ENCODE assay signal across 27 cellular contexts in genomic region chr19:6930190-6930589, GRCh38. TPM values are rescaled to one million over a fixed set of nuclear protein-coding genes. Genes with fewer than 3 reads are reported as not detected.
DNase-seq lines count a peak whose midpoint lies in the region; ATAC-seq, FAIRE-seq and TF ChIP-seq lines count a peak whose summit lies in the region.
"Had no signal": no experiment of that assay in that cellular context is flagged by ENCODE, and none has a peak within 500 bp of the region (broad histone marks: within the 10 kb centered on the region; RNA-seq: fewer than 3 reads in every experiment).

No MANE protein-coding gene starts in this region.

- intact Hi-C loops in K562 (cut with micrococcal nuclease): no loop called here
- intact Hi-C loops in right lobe of liver (cut with DNase I): no loop called here

- H3K79me2 ChIP-seq in K562 (ENCODE audit: control insufficient read depth, insufficient read depth, low read length): no peaks in the 10 kb centered on the region

- H3K9me1 ChIP-seq in K562 (ENCODE audit: control insufficient read depth, insufficient read depth, low read length): no peaks in the 10 kb centered on the region

- no TSS peak for BruUV-seq in K562 (replicated peaks; lab: Mats Ljungman, UMichigan)

- no peak overlapping the region for H3K4me3 ChIP-seq in HEK293 (ENCODE audit: low read depth, low read length)
- no peak overlapping the region for H3K4me3 ChIP-seq in K562
- no peak overlapping the region for H3K4me3 ChIP-seq in right lobe of liver
- H3K4me3 ChIP-seq: BLaER1 treated with 17β-estradiol and CSF1 and Interleukin-3, amounts not matched to agents 10 nM and 100 nM had no signal

- DNase-seq in K562 (ENCODE audit: extremely low read depth in 1 of 4, low spot score in 3 of 4): no peak
- DNase-seq in iris pigment epithelial cell (ENCODE audit: low read depth): peak; percentile 1
- DNase-seq in NK-92 (lab: John Stamatoyannopoulos, UW; ENCODE audit: unreplicated experiment): no peak
- no peak for DNase-seq in right lobe of liver
- DNase-seq in HuH-7.5 (ENCODE audit: low spot score): no peak
- no peak for DNase-seq in OCI-M2 (lab: John Stamatoyannopoulos, UW; ENCODE audit: unreplicated experiment)
- DNase-seq: 8988T; ACHN; AML-193; Caco-2; Calu3; CD4-positive, alpha-beta T cell; CD8-positive, alpha-beta T cell; DMS79 treated with DMSO at 0.1 percent for 48 hours; GF-D8 had no signal

- TF ChIP-seq CTCF in HEK293 (tag by site-specific recombination; IDR thresholded peaks at IDR 0.05): no peak
- TF ChIP-seq CTCF in K562 (IDR thresholded peaks at IDR 0.05 in 2 of 3, conservative IDR thresholded peaks at IDR 0.05 in 1 of 3; ENCODE audit: insufficient read depth in 2 of 3, low read depth in 1 of 3, low read length in 3 of 3): no peak
- TF ChIP-seq CTCF in right lobe of liver (IDR thresholded peaks at IDR 0.05): no peak

- H3K9me3 ChIP-seq in HEK293 (ENCODE audit: control insufficient read depth, insufficient read depth, low read depth, low read length): no peaks in the 10 kb centered on the region
- no peaks in the 10 kb centered on the region; the same call in 1 of the 2 replicates for H3K9me3 ChIP-seq in K562 (replicated peaks; ENCODE audit: control insufficient read depth, insufficient read depth, low read depth, low read length)
- no peaks in the 10 kb centered on the region for H3K9me3 ChIP-seq in right lobe of liver

- H3K27ac ChIP-seq in HEK293 (ENCODE audit: extremely low read depth, low read depth, low read length) (no peak overlapping the region), K562 (ENCODE audit: extremely low read depth, low read depth, low read length) (no peak overlapping the region), right lobe of liver (no peak overlapping the region)
- H3K27ac ChIP-seq: BLaER1 treated with 17β-estradiol and CSF1 and Interleukin-3, amounts not matched to agents 10 nM and 100 nM; C4-2B had no signal

- 2% methylated on average over 3 of the region's 3 CpGs for WGBS in K562 (ENCODE audit: insufficient coverage, low coverage, missing lambda C conversion rate)
- 37% methylated on average over 3 of the region's 3 CpGs for WGBS in right lobe of liver (ENCODE audit: insufficient coverage, low coverage, low lambda C conversion rate, missing lambda C conversion rate)

- no peak for FAIRE-seq in K562 (lab: Jason Lieb, UNC)
- FAIRE-seq: A204.1, D721Med, G401.6, GM12891, GM19239 had no signal

- POLR2A ChIA-PET in HEK293 (lab: Yijun Ruan, JAX): no interaction called here
- POLR2A ChIA-PET in K562 (lab: Yijun Ruan, JAX): no interaction called here

- in situ Hi-C loops in K562 (cut with MboI): no loop called here

- ATAC-seq in K562 (no peak), right lobe of liver (no peak)
- ATAC-seq: CD8-positive, alpha-beta T cell had no signal

- no peak overlapping the region for H2AFZ ChIP-seq in K562 (ENCODE audit: low read depth, low read length)

- no peaks in the 10 kb centered on the region for H3K36me3 ChIP-seq in HEK293 (ENCODE audit: control insufficient read depth in 2 of 2, insufficient read depth in 1 of 2, low read length in 2 of 2)
- no peaks in the 10 kb centered on the region for H3K36me3 ChIP-seq in K562 (ENCODE audit: control insufficient read depth, insufficient read depth, low read length)
- no peaks in the 10 kb centered on the region for H3K36me3 ChIP-seq in right lobe of liver

- no peak overlapping the region for H3K9ac ChIP-seq in K562 (ENCODE audit: insufficient read depth in 1 of 2, low read depth in 2 of 2, low read length in 2 of 2)
- H3K9ac ChIP-seq: BLaER1 treated with 17β-estradiol and CSF1 and Interleukin-3, amounts not matched to agents 10 nM and 100 nM had no signal

- CTCF ChIA-PET in HEK293 (lab: Yijun Ruan, JAX): no interaction called here
- CTCF ChIA-PET in K562 (lab: Yijun Ruan, JAX; ENCODE audit: low intra/inter-chr PET ratio): interaction anchor here (0.7 kb wide), 1 partner anchor 712 kb away, joined by 3 read pairs; no protein-coding TSS in a partner anchor

- no peak for TF ChIP-seq RAD21 in K562 (CRISPR knock-in tag; conservative IDR thresholded peaks at IDR 0.05 in 1 of 2, IDR thresholded peaks at IDR 0.05 in 1 of 2)

- peaks cover 0 to 14% of the 10 kb centered on the region in 2 experiments; a peak in 2 of 5 replicates for H3K27me3 ChIP-seq in K562 (ENCODE audit: control insufficient read depth in 2 of 2, insufficient read depth in 2 of 2, low read length in 2 of 2)
- H3K27me3 ChIP-seq in right lobe of liver: no peaks in the 10 kb centered on the region
- H3K27me3 ChIP-seq: BLaER1 treated with 17β-estradiol and CSF1 and Interleukin-3, amounts not matched to agents 10 nM and 100 nM had no signal

- no peak for TF ChIP-seq EP300 in K562 (IDR thresholded peaks at IDR 0.05; ENCODE audit: low read length)

- H3K4me1 ChIP-seq in HEK293 (ENCODE audit: control insufficient read depth, insufficient read depth, low read length): no peaks in the 10 kb centered on the region
- H3K4me1 ChIP-seq in K562 (replicated peaks in 1 of 2; ENCODE audit: control insufficient read depth in 2 of 2, insufficient read depth in 2 of 2, low read length in 2 of 2): no peaks in the 10 kb centered on the region; a peak in 1 of 5 replicates
- H3K4me1 ChIP-seq in right lobe of liver: no peaks in the 10 kb centered on the region
- H3K4me1 ChIP-seq: Caco-2 had no signal

- TF ChIP-seq POLR2A in K562 (conservative IDR thresholded peaks at IDR 0.05): no peak
- TF ChIP-seq POLR2A in right lobe of liver (IDR thresholded peaks at IDR 0.05): no peak

- H3K4me2 ChIP-seq in K562 (ENCODE audit: insufficient read depth, low read length): no peak overlapping the region
- H3K4me2 ChIP-seq: BLaER1 treated with 17β-estradiol and CSF1 and Interleukin-3, amounts not matched to agents 10 nM and 100 nM had no signal

- no peaks in the 10 kb centered on the region for H4K20me1 ChIP-seq in K562 (replicated peaks; ENCODE audit: control insufficient read depth, insufficient read depth, low read length)
- H4K20me1 ChIP-seq: BLaER1 treated with 17β-estradiol and CSF1 and Interleukin-3, amounts not matched to agents 10 nM and 100 nM had no signal

TF ChIP-seq in HEK293, 187 proteins besides CTCF, POLR2A, EP300 and RAD21:
- TF ChIP-seq ZNF548 (tag by site-specific recombination; IDR thresholded peaks at IDR 0.05): no peak
- TF ChIP-seq SETDB1 (IDR thresholded peaks at IDR 0.05; ENCODE audit: insufficient read length, low read length): peak; percentile 71

TF ChIP-seq in K562, 482 proteins besides CTCF, POLR2A, EP300 and RAD21:
- no peak for TF ChIP-seq TAL1 (IDR thresholded peaks at IDR 0.05)
- peak; percentile 99 for TF ChIP-seq ZNF41 (CRISPR knock-in tag; conservative IDR thresholded peaks at IDR 0.05)
TF ChIP-seq in K562: peak in this region for 1.

RNA-seq across cellular contexts. Expression of gene ADGRE1, which starts 42.8 kb away (rescaled TPM):
- not detected in 2 replicates for total RNA-seq in K562 (2011; cell fraction: chromatin; rRNA removed; ENCODE audit: low replicate concordance)
- total RNA-seq in K562 (2011; cell fraction: nucleolus; rRNA removed): not detected in 2 replicates
- total RNA-seq in K562 (2011; cell fraction: nucleoplasm; rRNA removed): not detected in 2 replicates
- total RNA-seq in K562 (2014; rRNA removed) (0.08 and 0.09 TPM in 2 replicates), K562 (2014; rRNA removed; fragmentation: Illumina TruSeq; extraction: Trizol) (0.22 and 0.45 TPM in 2 replicates), K562 (2015; rRNA removed; fragmentation: Illumina TruSeq; extraction: Trizol) (0.25 and 0.26 TPM in 2 replicates), K562 (2021) (0.07 and 0.49 TPM in 2 replicates), right lobe of liver (1 to 10 TPM in 2 of 6 experiments, under 1 TPM in 4; 0.18 to 3.3 (median 0.75) TPM)
- polyA plus RNA-seq in K562 (2011; rRNA removed) (0.19 and 0.25 TPM in 2 replicates), K562 (2014; fragmentation: Illumina TruSeq; extraction: Trizol) (0.25 and 0.30 TPM in 2 replicates), K562 (2014; fragmentation: Nextera tagmentation; extraction: Ambion mirVana) (under 1 TPM in 1 of 2 experiments, not detected in 1; 0.28 TPM), K562 (2014; rRNA removed) (0.24 and 0.31 TPM in 2 replicates)
- polyA plus RNA-seq in K562 (2011; cell fraction: cytosol; rRNA removed): 0.03 TPM in 2 replicates
- 0.06 TPM in 1 of 2 replicates, not detected in the other for polyA plus RNA-seq in K562 (2011; cell fraction: nucleus; rRNA removed)
- 0.09 and 1.4 TPM in 2 replicates for polyA plus RNA-seq in K562 (2012)
- 0.28 TPM in 1 of 2 replicates, not detected in the other for polyA minus RNA-seq in K562 (2011; rRNA and poly(A)+ RNA removed)
- polyA minus RNA-seq in K562 (2011; cell fraction: cytosol; rRNA and poly(A)+ RNA removed): not detected in 2 replicates
- polyA minus RNA-seq in K562 (2011; cell fraction: nucleus; rRNA and poly(A)+ RNA removed): not detected in 2 replicates
- total RNA-seq: A673, B cell, Caco-2, Calu3 had no signal
- polyA plus RNA-seq: AG04450, BJ had no signal

Comparison
In these comparisons a context has a peak if more than half of its experiments do, and no peak if none do; other contexts are left out.
1. Of the 44 proteins assayed by ChIP-seq in both K562 and HEK293: peak only in K562: none; only in HEK293: SETDB1; in both: none; in neither: 43.